ENCODE assay signal across 39 cellular contexts in genomic region chr2:12959935-12960334, GRCh38.
"Had no signal": no experiment of that assay in that cellular context is flagged by ENCODE, and none has a peak within 500 bp of the region (broad histone marks: within the 10 kb centered on the region; RNA-seq: fewer than 3 reads in every experiment).

No MANE protein-coding gene starts in this region.

- H3K4me3 Mint-ChIP-seq: activated naive CD4-positive, alpha-beta T cell treated with anti-CD3 and anti-CD28 coated beads for 36 hours; activated naive CD4-positive, alpha-beta T cell treated with anti-CD3 and anti-CD28 coated beads, Interleukin-2, amount 10 ng/mL, durations not matched to agents 7 days and 5 days; activated naive CD4-positive, alpha-beta T cell treated with anti-CD3 and anti-CD28 coated beads, Interleukin-2, amount 50 U/mL, for 24 hours; activated naive CD8-positive, alpha-beta T cell; activated naive CD8-positive, alpha-beta T cell treated with anti-CD3 and anti-CD28 coated beads for 36 hours; activated naive CD8-positive, alpha-beta T cell treated with anti-CD3 and anti-CD28 coated beads, Interleukin-2, amount 10 ng/mL, durations not matched to agents 7 days and 5 days; activated naive CD8-positive, alpha-beta T cell treated with anti-CD3 and anti-CD28 coated beads, Interleukin-2, amount 50 U/mL, for 24 hours; activated T-cell treated with anti-CD3 and anti-CD28 coated beads, Interleukin-2, amount 50 U/mL, for 24 hours; activated T-cell treated with anti-CD3 and anti-CD28 coated beads, Interleukin-2, amount 50 U/mL, for 4 hours; activated T-cell treated with anti-CD3 and anti-CD28 coated beads, Interleukin-2, amount 50 U/mL, for 72 hours; activated T-helper 1 cell treated with anti-CD3 and anti-CD28 coated beads, Interleukin-12 subunit alpha, Interleukin-12 subunit beta, Interleukin-2, Interleukin-4 antibody, amounts not matched to agents 30 ng/mL and 10 ng/mL and 1 ng/mL, durations not matched to agents 14 hours and 24 hours and 36 hours; activated T-helper 17 cell treated with anti-CD3 and anti-CD28 coated beads, Interleukin-2, amount 50 U/mL, for 72 hours; brain; central memory CD8-positive, alpha-beta T cell had no signal

- H3K36me3 ChIP-seq: adrenal gland, ascending aorta, brain microvascular endothelial cell, breast epithelium, cardiac muscle cell had no signal

- H3K36me3 Mint-ChIP-seq: activated naive CD8-positive, alpha-beta T cell treated with anti-CD3 and anti-CD28 coated beads for 36 hours; brain had no signal

- H3K27ac ChIP-seq: adrenal gland, ascending aorta, body of pancreas, brain microvascular endothelial cell, breast epithelium, cardiac muscle cell had no signal

- H3K27ac Mint-ChIP-seq: activated naive CD4-positive, alpha-beta T cell treated with anti-CD3 and anti-CD28 coated beads for 36 hours; activated naive CD4-positive, alpha-beta T cell treated with anti-CD3 and anti-CD28 coated beads, Interleukin-2, amount 10 ng/mL, durations not matched to agents 7 days and 5 days; activated naive CD4-positive, alpha-beta T cell treated with anti-CD3 and anti-CD28 coated beads, Interleukin-2, amount 50 U/mL, for 24 hours; activated naive CD4-positive, alpha-beta T cell treated with anti-CD3 and anti-CD28 coated beads, Interleukin-2, amount 50 U/mL, for 72 hours; activated naive CD8-positive, alpha-beta T cell; activated naive CD8-positive, alpha-beta T cell treated with anti-CD3 and anti-CD28 coated beads for 36 hours; activated naive CD8-positive, alpha-beta T cell treated with anti-CD3 and anti-CD28 coated beads, Interleukin-2, amount 10 ng/mL, durations not matched to agents 7 days and 5 days; activated naive CD8-positive, alpha-beta T cell treated with anti-CD3 and anti-CD28 coated beads, Interleukin-2, amount 50 U/mL, for 24 hours; activated T-cell treated with anti-CD3 and anti-CD28 coated beads, Interleukin-2, amount 50 U/mL, for 24 hours; activated T-cell treated with anti-CD3 and anti-CD28 coated beads, Interleukin-2, amount 50 U/mL, for 72 hours; activated T-helper 1 cell treated with anti-CD3 and anti-CD28 coated beads, Interleukin-12 subunit alpha, Interleukin-12 subunit beta, Interleukin-2, Interleukin-4 antibody, amounts not matched to agents 30 ng/mL and 10 ng/mL and 1 ng/mL, durations not matched to agents 14 hours and 24 hours and 36 hours; activated T-helper 17 cell treated with anti-CD3 and anti-CD28 coated beads, Interleukin-2, amount 50 U/mL, for 72 hours; activated T-helper 2 cell treated with anti-CD3 and anti-CD28 coated beads, Interferon-gamma antibody, Interleukin-2, Interleukin-4, amounts not matched to agents 10 μg/mL and 5 μg/mL and 100 μg/mL, durations not matched to agents 14 hours and 24 hours and 36 hours; brain had no signal

- H3K4me1 ChIP-seq: adrenal gland, ascending aorta, body of pancreas, breast epithelium had no signal

- H3K9me3 Mint-ChIP-seq: activated naive CD4-positive, alpha-beta T cell treated with anti-CD3 and anti-CD28 coated beads for 36 hours; activated T-cell treated with anti-CD3 and anti-CD28 coated beads, Interleukin-2, amount 50 U/mL, for 72 hours; activated T-helper 17 cell treated with anti-CD3 and anti-CD28 coated beads, Interleukin-2, amount 50 U/mL, for 72 hours; central memory CD8-positive, alpha-beta T cell had no signal

- DNase-seq: activated effector memory CD4-positive, alpha-beta T cell treated with anti-CD3 and anti-CD28 coated beads, Interleukin-2, amount 50 U/mL, for 16 hours; activated effector memory CD4-positive, alpha-beta T cell treated with Interleukin-2 at 50 U/mL for 16 hours; activated gamma-delta T cell; activated gamma-delta T cell treated with Interleukin-2 at 50 U/mL for 16 hours; activated naive CD4-positive, alpha-beta T cell; activated naive CD4-positive, alpha-beta T cell treated with anti-CD3 and anti-CD28 coated beads for 36 hours; activated naive CD4-positive, alpha-beta T cell treated with anti-CD3 and anti-CD28 coated beads, Interleukin-2, amount 10 ng/mL, durations not matched to agents 7 days and 5 days; activated naive CD4-positive, alpha-beta T cell treated with anti-CD3 and anti-CD28 coated beads, Interleukin-2, amount 50 U/mL, for 16 hours; activated naive CD4-positive, alpha-beta T cell treated with Interleukin-2 at 50 U/mL for 16 hours; activated naive CD8-positive, alpha-beta T cell treated with anti-CD3 and anti-CD28 coated beads for 36 hours; activated naive CD8-positive, alpha-beta T cell treated with anti-CD3 and anti-CD28 coated beads, Interleukin-2, amount 10 ng/mL, durations not matched to agents 7 days and 5 days; activated naive CD8-positive, alpha-beta T cell treated with anti-CD3 and anti-CD28 coated beads, Interleukin-2, amount 50 U/mL, for 24 hours; activated T-cell treated with anti-CD3 and anti-CD28 coated beads, Interleukin-2, amount 50 U/mL, for 1 hour; activated T-cell treated with anti-CD3 and anti-CD28 coated beads, Interleukin-2, amount 50 U/mL, for 24 hours; activated T-cell treated with anti-CD3 and anti-CD28 coated beads, Interleukin-2, amount 50 U/mL, for 4 hours; activated T-cell treated with anti-CD3 and anti-CD28 coated beads, Interleukin-2, amount 50 U/mL, for 48 hours; activated T-cell treated with anti-CD3 and anti-CD28 coated beads, Interleukin-2, amount 50 U/mL, for 72 hours; adrenal gland; amniotic stem cell; amygdala; anterior cingulate cortex; aorta; body of pancreas; brain microvascular endothelial cell; caudate nucleus; central memory CD4-positive, alpha-beta T cell; cerebellar nuclear complex had no signal

- H3K9me3 ChIP-seq: adrenal gland, ascending aorta, body of pancreas, breast epithelium had no signal

- H3K27me3 ChIP-seq: adrenal gland, ascending aorta, body of pancreas, brain microvascular endothelial cell, breast epithelium, cardiac muscle cell had no signal

- H3K27me3 Mint-ChIP-seq: brain had no signal

- ATAC-seq: activated naive CD4-positive, alpha-beta T cell treated with anti-CD3 and anti-CD28 coated beads, Interleukin-2, amount 50 U/mL, for 72 hours; activated naive CD8-positive, alpha-beta T cell treated with anti-CD3 and anti-CD28 coated beads, Interleukin-2, amount 50 U/mL, for 24 hours; activated T-cell treated with anti-CD3 and anti-CD28 coated beads, Interleukin-2, amount 50 U/mL, for 4 hours; activated T-cell treated with anti-CD3 and anti-CD28 coated beads, Interleukin-2, amount 50 U/mL, for 72 hours; activated T-helper 17 cell treated with anti-CD3 and anti-CD28 coated beads, Interleukin-2, amount 50 U/mL, for 72 hours; body of pancreas had no signal

- H3K4me3 ChIP-seq: adrenal gland, ascending aorta, body of pancreas, breast epithelium, cardiac muscle cell had no signal

- FAIRE-seq: bronchial epithelial cell had no signal
